Comparison of ENCODE assay signal across 20 cellular contexts in genomic region chr1:27253611-27254010, GRCh38. TPM values are rescaled to one million over a fixed set of nuclear protein-coding genes. Genes with fewer than 3 reads are reported as not detected.
DNase-seq lines count a peak whose midpoint lies in the region; TF ChIP-seq lines count a peak whose summit lies in the region.
"Had no signal": no experiment of that assay in that cellular context is flagged by ENCODE, and none has a peak within 500 bp of the region (broad histone marks: within the 10 kb centered on the region; RNA-seq: fewer than 3 reads in every experiment).

No MANE protein-coding gene starts in this region.

- peak overlapping the region; percentile 77 for H3K4me2 ChIP-seq in Karpas-422 (ENCODE audit: low read depth, low read length, poor library complexity, severe bottlenecking)

- intact Hi-C loops in CD14-positive monocyte (cut with micrococcal nuclease) = no loop called here
- intact Hi-C loops in dendritic cell treated with granulocyte-macrophage colony-stimulating factor and Interleukin-4, amounts not matched to agents 40 ng/mL and 50 ng/mL, for 4 days (cut with micrococcal nuclease) = no loop called here

- H3K4me1 Mint-ChIP-seq in T-helper 2 cell treated with Interferon-gamma antibody and Interleukin-4, amounts not matched to agents 5 μg/mL and 100 μg/mL, for 36 hours (ENCODE audit: low read depth) = peaks cover 9% of the 10 kb centered on the region
- peaks cover 54% of the 10 kb centered on the region for H3K4me1 Mint-ChIP-seq in CD14-positive monocyte
- peaks cover 23% of the 10 kb centered on the region for H3K4me1 Mint-ChIP-seq in dendritic cell treated with granulocyte-macrophage colony-stimulating factor and Interleukin-4, amounts not matched to agents 40 ng/mL and 50 ng/mL, for 4 days (ENCODE audit: low read depth)
- H3K4me1 Mint-ChIP-seq: mesothelial cell of epicardium had no signal

- H3K27me3 ChIP-seq in Karpas-422 (ENCODE audit: low read length) = no peaks in the 10 kb centered on the region
- H3K27me3 ChIP-seq: tibial nerve had no signal

- peak overlapping the region; percentile 64 for H3K9ac ChIP-seq in Karpas-422 (ENCODE audit: low read length)

- H3K9me2 ChIP-seq in Karpas-422 (replicated peaks; ENCODE audit: insufficient read depth, low read length) = no peaks in the 10 kb centered on the region

- H3K9me3 ChIP-seq in Karpas-422 (ENCODE audit: low read length) = no peaks in the 10 kb centered on the region
- H3K9me3 ChIP-seq: tibial nerve had no signal

- peaks cover 68% of the 10 kb centered on the region for H3K4me1 ChIP-seq in Karpas-422 (ENCODE audit: low read length)

- no peaks in the 10 kb centered on the region for H3K36me3 ChIP-seq in Karpas-422 (ENCODE audit: insufficient read depth, low read length)

- H3K27me3 Mint-ChIP-seq in T-helper 2 cell treated with Interferon-gamma antibody and Interleukin-4, amounts not matched to agents 5 μg/mL and 100 μg/mL, for 36 hours (ENCODE audit: low read depth) = no peaks in the 10 kb centered on the region
- peaks cover 0 to 2% (median 1%) of the 10 kb centered on the region in 3 donors for H3K27me3 Mint-ChIP-seq in CD14-positive monocyte (ENCODE audit: low read depth in 3 of 3)
- H3K27me3 Mint-ChIP-seq in dendritic cell treated with granulocyte-macrophage colony-stimulating factor and Interleukin-4, amounts not matched to agents 40 ng/mL and 50 ng/mL, for 4 days = no peaks in the 10 kb centered on the region

- no peak overlapping the region for H3K4me3 Mint-ChIP-seq in T-helper 2 cell treated with Interferon-gamma antibody and Interleukin-4, amounts not matched to agents 5 μg/mL and 100 μg/mL, for 36 hours
- H3K4me3 Mint-ChIP-seq in CD14-positive monocyte = no peak overlapping the region
- no peak overlapping the region for H3K4me3 Mint-ChIP-seq in dendritic cell treated with granulocyte-macrophage colony-stimulating factor and Interleukin-4, amounts not matched to agents 40 ng/mL and 50 ng/mL, for 4 days
- H3K4me3 Mint-ChIP-seq: mesothelial cell of epicardium had no signal

- peak overlapping the region; percentile 32 for H2AFZ ChIP-seq in Karpas-422 (ENCODE audit: low read length)

- no peak for DNase-seq in T-helper 2 cell treated with Interferon-gamma antibody and Interleukin-4, amounts not matched to agents 5 μg/mL and 100 μg/mL, for 36 hours (ENCODE audit: low spot score)
- DNase-seq in T-helper 2 cell (no peak), CD14-positive monocyte (ENCODE audit: low spot score) (no peak), Karpas-422 (peak; percentile 68), AG08396 (ENCODE audit: low spot score) (no peak), dermis blood vessel endothelial cell (no peak), hypothalamus (lab: John Stamatoyannopoulos, UW) (no peak)
- DNase-seq: 8988T; activated CD4-positive, alpha-beta T cell treated with anti-CD3 and anti-CD28 coated beads for 1 hour; DMS153; left colon; NCI-H2029; NCI-H510A; SHP77 treated with DMSO at 0.1 percent for 48 hours; stimulated activated CD4-positive, alpha-beta T cell treated with anti-CD3 and anti-CD28 coated beads, Interleukin-12 subunit alpha, Interleukin-12 subunit beta, amount 100 ng/mL, for 4 hours; T-helper 9 cell had no signal

- TF ChIP-seq CTCF in CD14-positive monocyte (IDR thresholded peaks at IDR 0.05) = no peak

- peak overlapping the region; percentile 10 for H3K27ac Mint-ChIP-seq in T-helper 2 cell treated with Interferon-gamma antibody and Interleukin-4, amounts not matched to agents 5 μg/mL and 100 μg/mL, for 36 hours
- peak overlapping the region in 4 of 7 donors; percentile 18 to 85 (median 74) for H3K27ac Mint-ChIP-seq in CD14-positive monocyte
- H3K27ac Mint-ChIP-seq in dendritic cell treated with granulocyte-macrophage colony-stimulating factor and Interleukin-4, amounts not matched to agents 40 ng/mL and 50 ng/mL, for 4 days = peak overlapping the region; percentile 55
- H3K27ac Mint-ChIP-seq: mesothelial cell of epicardium had no signal

- peak overlapping the region; percentile 97 for H3K27ac ChIP-seq in Karpas-422 (ENCODE audit: low read length)
- H3K27ac ChIP-seq: tibial nerve had no signal

- H3K9me3 Mint-ChIP-seq in T-helper 2 cell treated with Interferon-gamma antibody and Interleukin-4, amounts not matched to agents 5 μg/mL and 100 μg/mL, for 36 hours = no peaks in the 10 kb centered on the region
- H3K9me3 Mint-ChIP-seq in CD14-positive monocyte = no peaks in the 10 kb centered on the region
- H3K9me3 Mint-ChIP-seq in dendritic cell treated with granulocyte-macrophage colony-stimulating factor and Interleukin-4, amounts not matched to agents 40 ng/mL and 50 ng/mL, for 4 days = no peaks in the 10 kb centered on the region
- H3K9me3 Mint-ChIP-seq: mesothelial cell of epicardium had no signal

- H3K36me3 Mint-ChIP-seq in T-helper 2 cell treated with Interferon-gamma antibody and Interleukin-4, amounts not matched to agents 5 μg/mL and 100 μg/mL, for 36 hours (ENCODE audit: low read depth) = no peaks in the 10 kb centered on the region
- H3K36me3 Mint-ChIP-seq in CD14-positive monocyte = peaks cover 7 to 8% of the 10 kb centered on the region in 2 donors
- peaks cover 21% of the 10 kb centered on the region for H3K36me3 Mint-ChIP-seq in dendritic cell treated with granulocyte-macrophage colony-stimulating factor and Interleukin-4, amounts not matched to agents 40 ng/mL and 50 ng/mL, for 4 days (ENCODE audit: low read depth)

- H3K4me3 ChIP-seq in Karpas-422 (ENCODE audit: low read length) = peak overlapping the region; percentile 55
- H3K4me3 ChIP-seq: K562, tibial nerve had no signal

- H3K79me2 ChIP-seq in Karpas-422 (ENCODE audit: low read length) = peaks cover 54% of the 10 kb centered on the region

- H4K20me1 ChIP-seq in Karpas-422 (ENCODE audit: insufficient read depth, low read depth, low read length) = no peaks in the 10 kb centered on the region

RNA-seq across cellular contexts. Expression of gene WDTC1, which starts 19.2 kb away (rescaled TPM):
- polyA plus RNA-seq in CD14-positive monocyte = 1 to 10 TPM; 2.1 to 4.3 TPM
- 37.0 and 44.1 TPM in 2 replicates for total RNA-seq in Karpas-422 (2014; rRNA removed; shearing (Covaris generic); ENCODE audit: low replicate concordance)
- 32.7 and 51.4 TPM in 2 replicates for total RNA-seq in dermis blood vessel endothelial cell

Comparison
In these comparisons a context has a peak if more than half of its experiments do, and no peak if none do; other contexts are left out.
1. H3K27ac Mint-ChIP-seq: peak in every context shown above with its lines; median percentile 74 in CD14-positive monocyte; 55 in dendritic cell treated with granulocyte-macrophage colony-stimulating factor and Interleukin-4, amounts not matched to agents 40 ng/mL and 50 ng/mL, for 4 days; 10 in T-helper 2 cell treated with Interferon-gamma antibody and Interleukin-4, amounts not matched to agents 5 μg/mL and 100 μg/mL, for 36 hours.